1 cellular context compared by ENCODE assay signal in genomic region chr4:121656269-121656641, GRCh38.
TF ChIP-seq lines count a peak whose summit lies in the region.

No MANE protein-coding gene starts in this region.

TF ChIP-seq in HepG2, 621 proteins besides CTCF, POLR2A, EP300 and RAD21:
- no peak for TF ChIP-seq ZNF782 (CRISPR knock-in tag; IDR thresholded peaks at IDR 0.05; ENCODE audit: borderline replicate concordance)
- TF ChIP-seq ZNF646 (CRISPR knock-in tag; IDR thresholded peaks at IDR 0.05): peak; percentile 93
- TF ChIP-seq STAG1 (CRISPR knock-in tag; IDR thresholded peaks at IDR 0.05): peak; percentile 64
- TF ChIP-seq ARNT (IDR thresholded peaks at IDR 0.05): no peak
- no peak for TF ChIP-seq NBN (conservative IDR thresholded peaks at IDR 0.05)
- TF ChIP-seq SMC3 (IDR thresholded peaks at IDR 0.05; ENCODE audit: low read length): peak; percentile 46; the same call in 1 of the 2 replicates
- TF ChIP-seq ARNT2 (CRISPR knock-in tag; IDR thresholded peaks at IDR 0.05; ENCODE audit: low read depth): no peak
- no peak for TF ChIP-seq ZNF282 (IDR thresholded peaks at IDR 0.05; ENCODE audit: partially characterized antibody)
- no peak for TF ChIP-seq FOXJ3 (CRISPR knock-in tag; IDR thresholded peaks at IDR 0.05; ENCODE audit: borderline replicate concordance)
- TF ChIP-seq ZSCAN30 (CRISPR knock-in tag; IDR thresholded peaks at IDR 0.05): no peak
